Comparison of ENCODE assay signal across 8 cellular contexts in the genomic region with DNA sequence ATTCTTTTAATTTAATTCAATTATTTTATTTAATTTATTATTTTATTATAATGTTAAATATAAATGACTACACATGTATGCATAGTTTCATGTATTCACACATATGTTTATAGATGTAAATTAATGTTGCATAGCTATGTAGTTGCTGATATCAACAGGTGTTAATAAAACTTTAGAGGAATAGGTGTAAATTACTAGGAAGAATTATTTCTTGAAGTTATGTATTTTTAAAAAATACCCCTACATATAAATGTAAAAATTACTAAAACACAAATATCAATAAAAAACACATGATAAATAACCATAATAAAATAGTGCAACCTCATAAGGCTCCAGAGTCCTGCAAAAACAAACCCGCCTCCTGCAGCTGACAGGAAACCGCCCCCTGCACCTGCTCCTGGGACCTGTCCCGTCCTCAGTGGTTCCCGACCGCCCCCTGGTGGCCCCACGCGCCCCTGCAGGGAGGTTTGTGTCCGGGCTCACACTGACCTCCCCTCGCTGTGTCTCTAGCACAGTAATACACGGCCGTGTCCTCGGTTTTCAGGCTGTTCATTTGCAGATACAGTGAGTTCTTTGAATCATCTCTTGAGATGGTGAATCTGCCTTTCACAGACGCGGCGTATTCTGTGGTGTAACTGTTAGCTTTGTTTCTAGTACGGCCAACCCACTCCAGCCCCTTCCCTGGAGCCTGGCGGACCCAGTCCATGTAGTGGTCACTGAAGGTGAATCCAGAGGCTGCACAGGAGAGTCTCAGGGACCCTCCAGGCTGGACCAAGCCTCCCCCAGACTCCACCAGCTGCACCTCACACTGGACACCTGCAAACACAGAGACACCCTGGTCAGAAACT.
DNase-seq lines count a peak whose midpoint lies in the region; ATAC-seq and TF ChIP-seq lines count a peak whose summit lies in the region.

No MANE protein-coding gene starts in this region.

- ATAC-seq in CD4-positive, CD25-positive, alpha-beta regulatory T cell (ENCODE audit: low read depth in 2 of 2) = peak in 1 of 2 donors; percentile 37
- ATAC-seq in HG03097 (IDR thresholded peaks at IDR 0.05; ENCODE audit: low FRiP score, unreplicated experiment) (no peak), HG03025 (IDR thresholded peaks at IDR 0.05; ENCODE audit: low FRiP score, unreplicated experiment) (no peak)

- H3K27ac Mint-ChIP-seq in CD4-positive, CD25-positive, alpha-beta regulatory T cell = no peak overlapping the region

- DNase-seq in CD4-positive, CD25-positive, alpha-beta regulatory T cell = peak; percentile 35 to 75 (median 43)
- DNase-seq in HFF-Myc (ENCODE audit: extremely low read depth, low read depth) (no peak), NCI-H82 treated with DMSO at 0.1 percent for 48 hours (lab: John Stamatoyannopoulos, UW; ENCODE audit: unreplicated experiment) (peak; percentile 0), glomerular visceral epithelial cell (ENCODE audit: extremely low spot score) (peak; percentile 35)
- peak; percentile 77 for DNase-seq in activated CD8-positive, alpha-beta memory T cell treated with anti-CD3 and anti-CD28 coated beads, Interleukin-2, amount 50 U/mL, for 4 hours
- DNase-seq in stimulated activated CD4-positive, alpha-beta T cell treated with anti-CD3 and anti-CD28 coated beads, Interleukin-1b, Interleukin-23, amount 100 ng/mL, for 1 hour (ENCODE audit: low read depth in 2 of 2) = peak; percentile 23 to 61

- no peak overlapping the region for H3K27ac ChIP-seq in CD4-positive, CD25-positive, alpha-beta regulatory T cell (ENCODE audit: insufficient read depth, low read length, poor library complexity, severe bottlenecking)

- H3K4me3 ChIP-seq in CD4-positive, CD25-positive, alpha-beta regulatory T cell (ENCODE audit: low read depth, low read length) = no peak overlapping the region
- no peak overlapping the region for H3K4me3 ChIP-seq in HFF-Myc (replicated peaks; ENCODE audit: low read depth, low read length)

- peaks cover 0 to 8% (median 3%) of the 10 kb centered on the region in 4 donors for H3K4me1 Mint-ChIP-seq in CD4-positive, CD25-positive, alpha-beta regulatory T cell

- no peaks in the 10 kb centered on the region for H3K36me3 Mint-ChIP-seq in CD4-positive, CD25-positive, alpha-beta regulatory T cell

- H3K4me1 ChIP-seq in CD4-positive, CD25-positive, alpha-beta regulatory T cell (ENCODE audit: control insufficient read depth, insufficient read depth, low read length, poor library complexity, severe bottlenecking) = no peaks in the 10 kb centered on the region

- no peaks in the 10 kb centered on the region for H3K27me3 ChIP-seq in CD4-positive, CD25-positive, alpha-beta regulatory T cell (ENCODE audit: control insufficient read depth, insufficient read depth, low read length)

- H3K27me3 Mint-ChIP-seq in CD4-positive, CD25-positive, alpha-beta regulatory T cell = peaks cover 5% of the 10 kb centered on the region

- peaks cover 0 to 3% (median 0%) of the 10 kb centered on the region in 7 donors for H3K9me3 Mint-ChIP-seq in CD4-positive, CD25-positive, alpha-beta regulatory T cell

- no peaks in the 10 kb centered on the region for H3K9me3 ChIP-seq in CD4-positive, CD25-positive, alpha-beta regulatory T cell (ENCODE audit: control insufficient read depth in 2 of 2, low read length in 2 of 2)

- no peaks in the 10 kb centered on the region for H3K36me3 ChIP-seq in CD4-positive, CD25-positive, alpha-beta regulatory T cell (ENCODE audit: control insufficient read depth, insufficient read depth, low read length)

- TF ChIP-seq CTCF in HFF-Myc (IDR thresholded peaks at IDR 0.05; ENCODE audit: low read depth, low read length, missing control alignments) = peak; percentile 50

- H3K4me3 Mint-ChIP-seq in CD4-positive, CD25-positive, alpha-beta regulatory T cell = no peak overlapping the region
